In genomic region chr7:55031075-55031474, GRCh38 we compare ENCODE assay signal across 16 cellular contexts. TPM values are rescaled to one million over a fixed set of nuclear protein-coding genes. Genes with fewer than 3 reads are reported as not detected.
DNase-seq lines count a peak whose midpoint lies in the region; ATAC-seq and TF ChIP-seq lines count a peak whose summit lies in the region.
"Had no signal": no experiment of that assay in that cellular context is flagged by ENCODE, and none has a peak within 500 bp of the region (broad histone marks: within the 10 kb centered on the region; RNA-seq: fewer than 3 reads in every experiment).

No MANE protein-coding gene starts in this region.

- H3K4me1 ChIP-seq in OCI-LY3 (ENCODE audit: low read length) (peaks cover 21% of the 10 kb centered on the region), muscle layer of colon (ENCODE audit: insufficient read depth, low read length) (peaks cover 47% of the 10 kb centered on the region), testis (peaks cover 53% of the 10 kb centered on the region)

- no peaks in the 10 kb centered on the region for H3K79me2 ChIP-seq in OCI-LY3 (ENCODE audit: low read length)

- no peak for TF ChIP-seq CTCF in OCI-LY3 (IDR thresholded peaks at IDR 0.05; ENCODE audit: low read depth, low read length)
- TF ChIP-seq CTCF in testis (IDR thresholded peaks at IDR 0.05) = no peak

- H3K9me3 ChIP-seq in OCI-LY3 (ENCODE audit: insufficient read depth, low read length) = no peaks in the 10 kb centered on the region
- H3K9me3 ChIP-seq in muscle layer of colon (ENCODE audit: low read length) = no peaks in the 10 kb centered on the region
- no peaks in the 10 kb centered on the region for H3K9me3 ChIP-seq in testis

- no peak overlapping the region for H3K4me3 ChIP-seq in OCI-LY3 (ENCODE audit: low read length)
- H3K4me3 ChIP-seq in muscle layer of colon (ENCODE audit: low read depth in 1 of 2, low read length in 2 of 2) = no peak overlapping the region
- H3K4me3 ChIP-seq in testis = no peak overlapping the region
- H3K4me3 ChIP-seq: GM23338 had no signal

- TF ChIP-seq POLR2A in testis (IDR thresholded peaks at IDR 0.05) = no peak

- H3K27me3 ChIP-seq in OCI-LY3 (ENCODE audit: low read depth, low read length) = no peaks in the 10 kb centered on the region
- no peaks in the 10 kb centered on the region for H3K27me3 ChIP-seq in muscle layer of colon (ENCODE audit: control insufficient read depth in 1 of 2, insufficient read depth in 2 of 2, low read length in 2 of 2)
- no peaks in the 10 kb centered on the region for H3K27me3 ChIP-seq in testis

- no peak overlapping the region for H2AFZ ChIP-seq in OCI-LY3 (ENCODE audit: low read depth, low read length)
- H2AFZ ChIP-seq: GM23338 had no signal

- DNase-seq in epithelial cell of prostate (ENCODE audit: low read depth, low spot score) (no peak), testis (no peak), DMS 273 (lab: John Stamatoyannopoulos, UW; ENCODE audit: unreplicated experiment) (no peak)
- no peak for DNase-seq in activated effector memory CD4-positive, alpha-beta T cell treated with Interleukin-2 at 50 U/mL for 16 hours
- DNase-seq: ACHN; CD4-positive, CD25-positive, alpha-beta regulatory T cell; DND-41; GDM1; NCI-H187 treated with DMSO at 0.1 percent for 48 hours; NCI-H2171; NCI-H82 had no signal

- no peaks in the 10 kb centered on the region for H4K20me1 ChIP-seq in OCI-LY3 (ENCODE audit: insufficient read depth, low read length)

- H3K27ac ChIP-seq in OCI-LY3 (ENCODE audit: low read length) (no peak overlapping the region), epithelial cell of prostate (peak overlapping the region; percentile 69), muscle layer of colon (ENCODE audit: low read depth, low read length) (peak overlapping the region; percentile 17), testis (peak overlapping the region; percentile 25 to 44)
- H3K27ac ChIP-seq: HL-60 had no signal

- ATAC-seq in GM21447 (IDR thresholded peaks at IDR 0.05; ENCODE audit: unreplicated experiment) = no peak
- ATAC-seq: GM23338 had no signal

- H3K36me3 ChIP-seq in OCI-LY3 (replicated peaks; ENCODE audit: low read depth, low read length) (no peaks in the 10 kb centered on the region), muscle layer of colon (ENCODE audit: insufficient read depth, low read length) (no peaks in the 10 kb centered on the region), testis (ENCODE audit: low read depth, missing control alignments) (no peaks in the 10 kb centered on the region)

- intact Hi-C loops in testis (cut with DNase I; ENCODE audit: low total_unique reads) = no loop called here

- peak overlapping the region; percentile 31 for H3K4me2 ChIP-seq in OCI-LY3 (ENCODE audit: low read length)
- H3K4me2 ChIP-seq: GM23338 had no signal

- H3K9ac ChIP-seq in OCI-LY3 (ENCODE audit: low read length) (no peak overlapping the region), muscle layer of colon (ENCODE audit: low read length) (no peak overlapping the region)

- WGBS in testis, 2 donors = 49 to 56% methylated on average over 2 of the region's 2 CpGs

RNA-seq across cellular contexts. Expression of gene EGFR, which starts 12.3 kb away (rescaled TPM):
- 10 to 100 TPM; 18.2 to 45.0 TPM for total RNA-seq in testis
- polyA plus RNA-seq in testis (ENCODE audit: insufficient read depth, low read depth, low replicate concordance) = 11.0 TPM
- total RNA-seq: CD4-positive, CD25-positive, alpha-beta regulatory T cell had no signal
- polyA plus RNA-seq: CD4-positive, CD25-positive, alpha-beta regulatory T cell had no signal
